In the genomic region with DNA sequence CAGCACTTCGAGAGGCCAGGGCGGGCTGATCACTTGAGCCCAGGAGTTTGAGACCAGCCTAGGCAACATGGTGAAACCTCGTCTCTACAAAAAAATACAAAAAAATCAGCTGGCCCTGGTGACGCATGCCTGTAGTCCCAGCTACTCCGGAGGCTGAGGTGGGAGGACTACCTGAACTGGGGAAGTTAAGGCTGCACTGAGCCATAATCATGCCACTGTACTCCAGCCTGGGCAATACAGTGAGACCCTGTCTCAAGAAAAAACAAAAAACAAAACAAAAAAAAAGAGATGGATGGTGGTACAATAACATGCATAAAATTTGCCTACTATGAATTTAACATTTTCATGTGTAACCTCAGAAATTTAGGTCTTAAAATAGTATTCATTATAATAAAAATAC, we compare ENCODE assay signal across 2 cellular contexts.
TF ChIP-seq lines count a peak whose summit lies in the region.

No MANE protein-coding gene starts in this region.

TF ChIP-seq in SK-N-SH, 30 proteins besides CTCF, POLR2A, EP300 and RAD21 (continued from another document):
- TF ChIP-seq PBX3 (IDR thresholded peaks at IDR 0.05) (no peak), POLR2AphosphoS5 (IDR thresholded peaks at IDR 0.05; ENCODE audit: low read depth, low read length) (no peak), FOXJ3 (CRISPR knock-in tag; IDR thresholded peaks at IDR 0.05) (no peak), MXI1 (IDR thresholded peaks at IDR 0.05; ENCODE audit: low read depth, low read length) (no peak), NFIC (IDR thresholded peaks at IDR 0.05; ENCODE audit: borderline replicate concordance) (no peak), TEAD4 (IDR thresholded peaks at IDR 0.05; ENCODE audit: borderline replicate concordance, insufficient read depth) (no peak), RXRA (IDR thresholded peaks at IDR 0.05; ENCODE audit: borderline replicate concordance, low read depth) (no peak), FOXM1 (IDR thresholded peaks at IDR 0.05; ENCODE audit: low read depth) (no peak), GATA2 (CRISPR knock-in tag; IDR thresholded peaks at IDR 0.05) (no peak), NRF1 (IDR thresholded peaks at IDR 0.05; ENCODE audit: low read depth, low read length) (no peak), SIN3A (IDR thresholded peaks at IDR 0.05; ENCODE audit: borderline replicate concordance, low read depth, low read length) (no peak), FOSL2 (IDR thresholded peaks at IDR 0.05; ENCODE audit: borderline replicate concordance, low read depth) (no peak), EZH2phosphoT487 (IDR thresholded peaks at IDR 0.05; ENCODE audit: borderline replicate concordance, low read depth) (no peak)
- TF ChIP-seq, protein P1, sequence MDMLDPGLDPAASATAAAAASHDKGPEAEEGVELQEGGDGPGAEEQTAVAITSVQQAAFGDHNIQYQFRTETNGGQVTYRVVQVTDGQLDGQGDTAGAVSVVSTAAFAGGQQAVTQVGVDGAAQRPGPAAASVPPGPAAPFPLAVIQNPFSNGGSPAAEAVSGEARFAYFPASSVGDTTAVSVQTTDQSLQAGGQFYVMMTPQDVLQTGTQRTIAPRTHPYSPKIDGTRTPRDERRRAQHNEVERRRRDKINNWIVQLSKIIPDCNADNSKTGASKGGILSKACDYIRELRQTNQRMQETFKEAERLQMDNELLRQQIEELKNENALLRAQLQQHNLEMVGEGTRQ (IDR thresholded peaks at IDR 0.05; ENCODE audit: borderline replicate concordance, low read depth, low read length), result no peak
TF ChIP-seq in SK-N-SH: peak in this region for 0.

TF ChIP-seq in SK-N-SH treated with all-trans-retinoic acid at 6 μM for 48 hours, 23 proteins besides CTCF, POLR2A, EP300 and RAD21 (continued from another document):
- TF ChIP-seq CSRNP3 (CRISPR knock-in tag; IDR thresholded peaks at IDR 0.05), result no peak
- no peak for TF ChIP-seq TOX (CRISPR knock-in tag; IDR thresholded peaks at IDR 0.05; ENCODE audit: borderline replicate concordance)
- TF ChIP-seq CSDC2 (CRISPR knock-in tag; IDR thresholded peaks at IDR 0.05), result no peak
- no peak for TF ChIP-seq SNAI2 (CRISPR knock-in tag; IDR thresholded peaks at IDR 0.05)
- TF ChIP-seq, protein P2, sequence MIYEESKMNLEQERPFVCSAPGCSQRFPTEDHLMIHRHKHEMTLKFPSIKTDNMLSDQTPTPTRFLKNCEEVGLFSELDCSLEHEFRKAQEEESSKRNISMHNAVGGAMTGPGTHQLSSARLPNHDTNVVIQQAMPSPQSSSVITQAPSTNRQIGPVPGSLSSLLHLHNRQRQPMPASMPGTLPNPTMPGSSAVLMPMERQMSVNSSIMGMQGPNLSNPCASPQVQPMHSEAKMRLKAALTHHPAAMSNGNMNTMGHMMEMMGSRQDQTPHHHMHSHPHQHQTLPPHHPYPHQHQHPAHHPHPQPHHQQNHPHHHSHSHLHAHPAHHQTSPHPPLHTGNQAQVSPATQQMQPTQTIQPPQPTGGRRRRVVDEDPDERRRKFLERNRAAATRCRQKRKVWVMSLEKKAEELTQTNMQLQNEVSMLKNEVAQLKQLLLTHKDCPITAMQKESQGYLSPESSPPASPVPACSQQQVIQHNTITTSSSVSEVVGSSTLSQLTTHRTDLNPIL (CRISPR knock-in tag; IDR thresholded peaks at IDR 0.05; ENCODE audit: low read depth), result no peak
- TF ChIP-seq ESRRG (CRISPR knock-in tag; IDR thresholded peaks at IDR 0.05), result no peak
- no peak for TF ChIP-seq TSHZ2 (CRISPR knock-in tag; IDR thresholded peaks at IDR 0.05)
- TF ChIP-seq ZNF70 (CRISPR knock-in tag; IDR thresholded peaks at IDR 0.05), result no peak
- TF ChIP-seq ZC3H10 (CRISPR knock-in tag; IDR thresholded peaks at IDR 0.05), result no peak
- TF ChIP-seq BACH2 (CRISPR knock-in tag; IDR thresholded peaks at IDR 0.05; ENCODE audit: borderline replicate concordance), result no peak
- TF ChIP-seq OSR1 (CRISPR knock-in tag; IDR thresholded peaks at IDR 0.05), result no peak
- TF ChIP-seq, protein P3, sequence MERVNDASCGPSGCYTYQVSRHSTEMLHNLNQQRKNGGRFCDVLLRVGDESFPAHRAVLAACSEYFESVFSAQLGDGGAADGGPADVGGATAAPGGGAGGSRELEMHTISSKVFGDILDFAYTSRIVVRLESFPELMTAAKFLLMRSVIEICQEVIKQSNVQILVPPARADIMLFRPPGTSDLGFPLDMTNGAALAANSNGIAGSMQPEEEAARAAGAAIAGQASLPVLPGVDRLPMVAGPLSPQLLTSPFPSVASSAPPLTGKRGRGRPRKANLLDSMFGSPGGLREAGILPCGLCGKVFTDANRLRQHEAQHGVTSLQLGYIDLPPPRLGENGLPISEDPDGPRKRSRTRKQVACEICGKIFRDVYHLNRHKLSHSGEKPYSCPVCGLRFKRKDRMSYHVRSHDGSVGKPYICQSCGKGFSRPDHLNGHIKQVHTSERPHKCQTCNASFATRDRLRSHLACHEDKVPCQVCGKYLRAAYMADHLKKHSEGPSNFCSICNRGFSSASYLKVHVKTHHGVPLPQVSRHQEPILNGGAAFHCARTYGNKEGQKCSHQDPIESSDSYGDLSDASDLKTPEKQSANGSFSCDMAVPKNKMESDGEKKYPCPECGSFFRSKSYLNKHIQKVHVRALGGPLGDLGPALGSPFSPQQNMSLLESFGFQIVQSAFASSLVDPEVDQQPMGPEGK (CRISPR knock-in tag; IDR thresholded peaks at IDR 0.05; ENCODE audit: borderline replicate concordance), result no peak
- TF ChIP-seq ZFP30 (CRISPR knock-in tag; IDR thresholded peaks at IDR 0.05), result no peak
- TF ChIP-seq ZFP3 (CRISPR knock-in tag; IDR thresholded peaks at IDR 0.05), result no peak
- TF ChIP-seq, protein P4, sequence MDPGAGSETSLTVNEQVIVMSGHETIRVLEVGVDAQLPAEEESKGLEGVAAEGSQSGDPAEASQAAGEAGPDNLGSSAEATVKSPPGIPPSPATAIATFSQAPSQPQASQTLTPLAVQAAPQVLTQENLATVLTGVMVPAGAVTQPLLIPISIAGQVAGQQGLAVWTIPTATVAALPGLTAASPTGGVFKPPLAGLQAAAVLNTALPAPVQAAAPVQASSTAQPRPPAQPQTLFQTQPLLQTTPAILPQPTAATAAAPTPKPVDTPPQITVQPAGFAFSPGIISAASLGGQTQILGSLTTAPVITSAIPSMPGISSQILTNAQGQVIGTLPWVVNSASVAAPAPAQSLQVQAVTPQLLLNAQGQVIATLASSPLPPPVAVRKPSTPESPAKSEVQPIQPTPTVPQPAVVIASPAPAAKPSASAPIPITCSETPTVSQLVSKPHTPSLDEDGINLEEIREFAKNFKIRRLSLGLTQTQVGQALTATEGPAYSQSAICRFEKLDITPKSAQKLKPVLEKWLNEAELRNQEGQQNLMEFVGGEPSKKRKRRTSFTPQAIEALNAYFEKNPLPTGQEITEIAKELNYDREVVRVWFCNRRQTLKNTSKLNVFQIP (CRISPR knock-in tag; IDR thresholded peaks at IDR 0.05; ENCODE audit: borderline replicate concordance, low read depth), result no peak
- TF ChIP-seq TCF4 (CRISPR knock-in tag; IDR thresholded peaks at IDR 0.05; ENCODE audit: borderline replicate concordance), result no peak
- TF ChIP-seq ISL1 (CRISPR knock-in tag; IDR thresholded peaks at IDR 0.05), result no peak
- TF ChIP-seq RARB (CRISPR knock-in tag; IDR thresholded peaks at IDR 0.05), result no peak
